ENCODE assay signal across 18 cellular contexts in the genomic region with DNA sequence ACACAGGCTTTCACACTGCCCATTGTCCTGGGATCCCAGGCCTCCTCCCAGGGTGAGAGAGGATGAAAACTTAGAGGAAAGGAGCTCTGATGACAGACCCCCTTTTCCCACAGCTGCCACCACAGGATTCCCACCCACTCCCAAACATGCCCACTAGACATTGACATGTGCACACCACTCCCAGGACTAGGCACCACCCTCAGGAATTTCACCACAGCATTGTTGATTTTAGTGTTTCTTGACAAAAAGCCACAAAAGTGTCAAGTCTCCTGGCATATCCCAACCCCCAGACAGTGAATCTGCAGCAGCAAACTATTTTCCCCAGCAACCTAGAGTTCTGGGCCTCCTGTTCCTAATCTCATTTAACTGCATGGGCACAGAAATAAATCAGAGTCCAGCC. TPM values are rescaled to one million over a fixed set of nuclear protein-coding genes. Genes with fewer than 3 reads are reported as not detected.
DNase-seq lines count a peak whose midpoint lies in the region; ATAC-seq and TF ChIP-seq lines count a peak whose summit lies in the region.
"Had no signal": no experiment of that assay in that cellular context is flagged by ENCODE, and none has a peak within 500 bp of the region (broad histone marks: within the 10 kb centered on the region; RNA-seq: fewer than 3 reads in every experiment).

No MANE protein-coding gene starts in this region.

- peaks cover 2% of the 10 kb centered on the region for H3K4me1 Mint-ChIP-seq in activated naive CD8-positive, alpha-beta T cell (ENCODE audit: low read depth)
- H3K4me1 Mint-ChIP-seq in activated naive CD8-positive, alpha-beta T cell treated with anti-CD3 and anti-CD28 coated beads for 36 hours, result peaks cover 2% of the 10 kb centered on the region
- peaks cover 2% of the 10 kb centered on the region for H3K4me1 Mint-ChIP-seq in memory B cell
- H3K4me1 Mint-ChIP-seq: stimulated activated memory B cell treated with anti-CD40 and anti-IgM and Interleukin-4, amounts not matched to agents 10 μg/mL and 1 μg/mL and 100 μg/mL, for 72 hours had no signal

- peak overlapping the region; percentile 37 for H3K27ac Mint-ChIP-seq in activated naive CD8-positive, alpha-beta T cell
- no peak overlapping the region for H3K27ac Mint-ChIP-seq in activated naive CD8-positive, alpha-beta T cell treated with anti-CD3 and anti-CD28 coated beads for 36 hours
- H3K27ac Mint-ChIP-seq in memory B cell, result peak overlapping the region; percentile 16
- H3K27ac Mint-ChIP-seq: stimulated activated memory B cell treated with anti-CD40 and anti-IgM and Interleukin-4, amounts not matched to agents 10 μg/mL and 1 μg/mL and 100 μg/mL, for 72 hours had no signal

- ATAC-seq in memory B cell (ENCODE audit: low read depth) (no peak), HG02973 (IDR thresholded peaks at IDR 0.05; ENCODE audit: unreplicated experiment) (no peak)
- ATAC-seq: right cardiac atrium; stimulated activated memory B cell treated with anti-CD40 and anti-IgM and Interleukin-4, amounts not matched to agents 10 μg/mL and 1 μg/mL and 100 μg/mL, for 72 hours had no signal

- H3K9me3 Mint-ChIP-seq in activated naive CD8-positive, alpha-beta T cell (ENCODE audit: low read depth), result no peaks in the 10 kb centered on the region
- H3K9me3 Mint-ChIP-seq in activated naive CD8-positive, alpha-beta T cell treated with anti-CD3 and anti-CD28 coated beads for 36 hours, result no peaks in the 10 kb centered on the region
- H3K9me3 Mint-ChIP-seq in memory B cell, result no peaks in the 10 kb centered on the region
- H3K9me3 Mint-ChIP-seq: naive B cell; stimulated activated memory B cell treated with anti-CD40 and anti-IgM and Interleukin-4, amounts not matched to agents 10 μg/mL and 1 μg/mL and 100 μg/mL, for 72 hours had no signal

- no peaks in the 10 kb centered on the region for H3K27me3 ChIP-seq in skeletal muscle satellite cell (ENCODE audit: control insufficient read depth, insufficient read depth, low read length)

- no peak overlapping the region for H3K4me2 ChIP-seq in skeletal muscle satellite cell (ENCODE audit: low read length)

- no peak for DNase-seq in activated naive CD8-positive, alpha-beta T cell treated with anti-CD3 and anti-CD28 coated beads for 36 hours
- DNase-seq in astrocyte of the spinal cord (ENCODE audit: low read depth, low spot score), result peak; percentile 12
- no peak for DNase-seq in memory B cell (ENCODE audit: low spot score in 2 of 2)
- no peak for DNase-seq in SW480 (ENCODE audit: low spot score)
- no peak for DNase-seq in DMS153 treated with DMSO at 0.1 percent for 48 hours (lab: John Stamatoyannopoulos, UW; ENCODE audit: unreplicated experiment)
- DNase-seq: 8988T; activated naive CD4-positive, alpha-beta T cell; COR-L47; KBM-7; naive B cell; NCI-H1436 treated with DMSO at 0.1 percent for 48 hours; NCI-H446 treated with DMSO at 0.1 percent for 48 hours; right cardiac atrium; WERI-Rb-1 had no signal

- H3K36me3 Mint-ChIP-seq in activated naive CD8-positive, alpha-beta T cell, result peaks cover 8% of the 10 kb centered on the region
- peaks cover 49% of the 10 kb centered on the region for H3K36me3 Mint-ChIP-seq in activated naive CD8-positive, alpha-beta T cell treated with anti-CD3 and anti-CD28 coated beads for 36 hours
- H3K36me3 Mint-ChIP-seq in memory B cell, result peaks cover 8% of the 10 kb centered on the region

- no peak overlapping the region for H3K4me3 Mint-ChIP-seq in activated naive CD8-positive, alpha-beta T cell
- no peak overlapping the region for H3K4me3 Mint-ChIP-seq in activated naive CD8-positive, alpha-beta T cell treated with anti-CD3 and anti-CD28 coated beads for 36 hours
- no peak overlapping the region for H3K4me3 Mint-ChIP-seq in memory B cell
- H3K4me3 Mint-ChIP-seq: naive B cell; stimulated activated memory B cell treated with anti-CD40 and anti-IgM and Interleukin-4, amounts not matched to agents 10 μg/mL and 1 μg/mL and 100 μg/mL, for 72 hours had no signal

- no peak for TF ChIP-seq CTCF in astrocyte of the spinal cord (IDR thresholded peaks at IDR 0.05; ENCODE audit: low read depth, low read length)

- H3K9ac ChIP-seq in skeletal muscle satellite cell (ENCODE audit: low read depth, low read length), result peak overlapping the region; percentile 38

- H3K36me3 ChIP-seq in skeletal muscle satellite cell (ENCODE audit: insufficient read depth, low read length), result peaks cover 7% of the 10 kb centered on the region
- H3K36me3 ChIP-seq: WERI-Rb-1 had no signal

- no peaks in the 10 kb centered on the region for H3K27me3 Mint-ChIP-seq in activated naive CD8-positive, alpha-beta T cell
- no peaks in the 10 kb centered on the region for H3K27me3 Mint-ChIP-seq in activated naive CD8-positive, alpha-beta T cell treated with anti-CD3 and anti-CD28 coated beads for 36 hours
- no peaks in the 10 kb centered on the region for H3K27me3 Mint-ChIP-seq in memory B cell
- H3K27me3 Mint-ChIP-seq: naive B cell; stimulated activated memory B cell treated with anti-CD40 and anti-IgM and Interleukin-4, amounts not matched to agents 10 μg/mL and 1 μg/mL and 100 μg/mL, for 72 hours had no signal

- peaks cover 17% of the 10 kb centered on the region for H3K4me1 ChIP-seq in skeletal muscle satellite cell (ENCODE audit: control insufficient read depth, insufficient read depth, low read length)

- H3K4me3 ChIP-seq in astrocyte of the spinal cord (ENCODE audit: low read depth, low read length) (no peak overlapping the region), skeletal muscle satellite cell (ENCODE audit: low read length) (no peak overlapping the region)

- in situ Hi-C loops in astrocyte of the spinal cord (cut with HindIII; ENCODE audit: low sequenced_read_pairs), result no loop called here

- no peaks in the 10 kb centered on the region for H3K9me3 ChIP-seq in skeletal muscle satellite cell (replicated peaks; ENCODE audit: low read length)

RNA-seq across cellular contexts. Expression of a gene that starts 10.1 kb away (rescaled TPM):
- total RNA-seq in activated naive CD8-positive, alpha-beta T cell treated with anti-CD3 and anti-CD28 coated beads for 36 hours, result 10 to 100 TPM; 18.8 to 20.5 TPM
- 7.4 and 13.9 TPM in 2 replicates for total RNA-seq in skeletal muscle satellite cell (2012; rRNA removed)

RNA-seq across cellular contexts. Expression of a gene that starts 49.7 kb away (rescaled TPM):
- 10 to 100 TPM; 16.0 to 20.2 TPM for total RNA-seq in activated naive CD8-positive, alpha-beta T cell treated with anti-CD3 and anti-CD28 coated beads for 36 hours
- 3.3 and 4.4 TPM in 2 replicates for total RNA-seq in skeletal muscle satellite cell (2012; rRNA removed)
